8 cellular contexts compared by ENCODE assay signal in the genomic region with DNA sequence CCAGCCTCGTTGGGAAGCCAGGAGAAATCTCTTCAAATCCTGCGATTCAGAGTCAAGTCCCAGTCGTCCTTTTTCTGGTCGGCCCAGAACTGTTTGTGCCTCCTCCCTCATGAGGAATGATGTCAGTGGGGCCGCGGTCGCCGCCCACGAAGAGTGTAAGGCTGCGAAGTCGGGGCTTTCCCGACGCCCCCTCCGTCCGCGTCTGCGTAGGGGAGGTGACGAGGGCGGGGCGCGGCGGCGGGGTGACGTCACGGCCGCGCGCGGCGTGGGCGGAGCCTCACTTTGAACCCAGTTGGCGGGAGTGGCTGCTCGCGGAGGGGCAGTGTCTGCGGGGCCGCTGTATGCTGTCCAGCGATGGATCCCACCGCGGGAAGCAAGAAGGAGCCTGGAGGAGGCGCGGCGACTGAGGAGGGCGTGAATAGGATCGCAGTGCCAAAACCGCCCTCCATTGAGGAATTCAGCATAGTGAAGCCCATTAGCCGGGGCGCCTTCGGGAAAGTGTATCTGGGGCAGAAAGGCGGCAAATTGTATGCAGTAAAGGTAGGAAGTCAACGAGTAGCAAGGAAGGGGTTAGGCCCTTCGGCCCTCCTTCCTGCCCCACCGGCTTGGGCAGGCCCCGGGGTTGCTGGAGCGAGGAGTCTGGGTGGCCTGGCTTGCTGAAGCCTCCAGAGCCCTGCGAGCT.
DNase-seq lines count a peak whose midpoint lies in the region; ATAC-seq lines count a peak whose summit lies in the region.

TSS of gene MASTL (plus strand) at position 280 of the 682 bp plus-strand sequence. CDS start at position 355, 75 bp downstream.

- no peaks in the 10 kb centered on the region for H3K27me3 Mint-ChIP-seq in central memory CD8-positive, alpha-beta T cell

- no peaks in the 10 kb centered on the region for H3K9me3 Mint-ChIP-seq in central memory CD8-positive, alpha-beta T cell

- peak within 1 kb of the TSS; percentile 98 for H3K4me3 Mint-ChIP-seq in central memory CD8-positive, alpha-beta T cell

- H3K27ac Mint-ChIP-seq in central memory CD8-positive, alpha-beta T cell (ENCODE audit: low read depth): peak within 1 kb of the TSS; percentile 100

- ATAC-seq in GM18868 (IDR thresholded peaks at IDR 0.05; ENCODE audit: unreplicated experiment): peak; percentile 79
- ATAC-seq in HG03103 (IDR thresholded peaks at IDR 0.05; ENCODE audit: low read depth, unreplicated experiment): peak; percentile 75
- peak; percentile 80 to 85 for ATAC-seq in activated CD4-positive, CD25-positive, alpha-beta regulatory T cell treated with anti-CD3 and anti-CD28 coated beads, Interleukin-2, amount 50 U/mL, for 24 hours
- peak; percentile 87 for ATAC-seq in central memory CD8-positive, alpha-beta T cell (replicated peaks; ENCODE audit: extremely low read depth, poor library complexity, severe bottlenecking)

- DNase-seq in AG08395 (ENCODE audit: low spot score) (peak; percentile 97), NCI-H2227 (lab: John Stamatoyannopoulos, UW; ENCODE audit: unreplicated experiment) (peak; percentile 91), iris pigment epithelial cell (ENCODE audit: low read depth) (peak; percentile 96)
- DNase-seq in central memory CD8-positive, alpha-beta T cell (ENCODE audit: low spot score in 2 of 2): peak; percentile 93 to 94
- DNase-seq in stimulated activated CD4-positive, alpha-beta T cell treated with anti-CD3 and anti-CD28 coated beads, Interleukin-12 subunit alpha, Interleukin-12 subunit beta, amount 100 ng/mL, for 24 hours (ENCODE audit: low read depth in 2 of 2): peak; percentile 85 to 90

- peaks cover 50% of the 10 kb centered on the region for H3K36me3 Mint-ChIP-seq in central memory CD8-positive, alpha-beta T cell (ENCODE audit: insufficient read depth)

- H3K4me1 Mint-ChIP-seq in central memory CD8-positive, alpha-beta T cell: peaks cover 53% of the 10 kb centered on the region

Comparison
In these comparisons a context has a peak if more than half of its experiments do, and no peak if none do; other contexts are left out.
1. Peak in every context shown above with its lines: DNase-seq and ATAC-seq.